In genomic region chr6:137216106-137216505, GRCh38 we compare ENCODE assay signal across 12 cellular contexts. TPM values are rescaled to one million over a fixed set of nuclear protein-coding genes. Genes with fewer than 3 reads are reported as not detected.
DNase-seq lines count a peak whose midpoint lies in the region; ATAC-seq and TF ChIP-seq lines count a peak whose summit lies in the region.
"Had no signal": no experiment of that assay in that cellular context is flagged by ENCODE, and none has a peak within 500 bp of the region (broad histone marks: within the 10 kb centered on the region; RNA-seq: fewer than 3 reads in every experiment).

No MANE protein-coding gene starts in this region.

- POLR2A ChIA-PET in Caco-2 (lab: Charles Lee) (no interaction called here), T-cell (lab: Charles Lee) (interaction anchor here in 1 of 2 donors (0.7 kb wide), 1 partner anchor 61 kb away, joined by 3 read pairs; no protein-coding TSS in a partner anchor)

- no peak for TF ChIP-seq EP300 in sigmoid colon (IDR thresholded peaks at IDR 0.05)

- no peak for TF ChIP-seq POLR2A in sigmoid colon (IDR thresholded peaks at IDR 0.05)

- no peak for ATAC-seq in T-cell (replicated peaks in 1 of 4)
- ATAC-seq: activated CD4-positive, CD25-positive, alpha-beta regulatory T cell treated with anti-CD3 and anti-CD28 coated beads, Interleukin-2, amount 50 U/mL, for 24 hours; Panc1 had no signal

- H3K4me1 Mint-ChIP-seq in Caco-2 (ENCODE audit: low read depth, unreplicated experiment) (peaks cover 33% of the 10 kb centered on the region), T-cell (peaks cover 74 to 79% (median 74%) of the 10 kb centered on the region in 3 donors)

- H3K27ac ChIP-seq in sigmoid colon (peak overlapping the region; percentile 1 to 97 (median 96)), substantia nigra (ENCODE audit: low read depth, low read length, poor library complexity, severe bottlenecking) (no peak overlapping the region)

- H3K27me3 ChIP-seq in Caco-2 (replicated peaks; ENCODE audit: control insufficient read depth, insufficient read depth, low read length) (no peaks in the 10 kb centered on the region), sigmoid colon (no peaks in the 10 kb centered on the region)

- H3K27me3 Mint-ChIP-seq in Caco-2 (ENCODE audit: insufficient read depth, unreplicated experiment) = no peaks in the 10 kb centered on the region
- no peaks in the 10 kb centered on the region for H3K27me3 Mint-ChIP-seq in T-cell

- no TSS peak for BruUV-seq in Caco-2 (replicated peaks; lab: Mats Ljungman, UMichigan)

- H3K36me3 Mint-ChIP-seq in Caco-2 (ENCODE audit: insufficient read depth, unreplicated experiment) = peaks cover 46% of the 10 kb centered on the region
- H3K36me3 Mint-ChIP-seq in T-cell = peaks cover 8% of the 10 kb centered on the region

- H3K36me3 ChIP-seq in Caco-2 (ENCODE audit: control insufficient read depth, insufficient read depth, low read length) (peaks cover 2% of the 10 kb centered on the region; the same call in 1 of the 2 replicates), sigmoid colon (no peaks in the 10 kb centered on the region)

- no peak overlapping the region for H3K4me3 ChIP-seq in Caco-2 (ENCODE audit: low read depth, low read length)
- H3K4me3 ChIP-seq in fibroblast of mammary gland (ENCODE audit: control insufficient read depth, low read depth, low read length) = no peak overlapping the region
- peak overlapping the region in 2 of 4 donors; percentile 80 to 94 for H3K4me3 ChIP-seq in sigmoid colon

- H3K9me3 Mint-ChIP-seq in Caco-2 (ENCODE audit: unreplicated experiment) = no peaks in the 10 kb centered on the region
- H3K9me3 Mint-ChIP-seq in T-cell = no peaks in the 10 kb centered on the region

- TF ChIP-seq CTCF in Caco-2 (IDR thresholded peaks at IDR 0.05; ENCODE audit: insufficient read depth in 1 of 2, low read depth in 1 of 2, low read length in 1 of 2, severe bottlenecking in 1 of 2, unreplicated experiment in 1 of 2) (no peak), fibroblast of mammary gland (conservative IDR thresholded peaks at IDR 0.05; ENCODE audit: control insufficient read depth, insufficient read depth, low read depth, low read length) (no peak), sigmoid colon (IDR thresholded peaks at IDR 0.05) (no peak)

- intact Hi-C loops in Caco-2 (cut with micrococcal nuclease; ENCODE audit: unreplicated experiment) = no loop called here
- intact Hi-C loops in sigmoid colon (cut with DNase I) = loop anchor here (10.0 kb wide), 1 partner anchor 659 kb away; no protein-coding TSS in a partner anchor

- H3K9me3 ChIP-seq in Caco-2 (peaks cover 1% of the 10 kb centered on the region), sigmoid colon (no peaks in the 10 kb centered on the region)

- H3K27ac Mint-ChIP-seq in Caco-2 (ENCODE audit: unreplicated experiment) (no peak overlapping the region), T-cell (peak overlapping the region; percentile 22 to 36)

- H3K4me1 ChIP-seq in Caco-2 (peaks cover 19% of the 10 kb centered on the region), sigmoid colon (peaks cover 0 to 78% (median 63%) of the 10 kb centered on the region in 4 donors)

- CTCF ChIA-PET in Caco-2 (lab: Charles Lee) = no interaction called here
- CTCF ChIA-PET in T-cell (lab: Charles Lee) = interaction anchor here in 1 of 2 donors (0.8 kb wide), 1 partner anchor 52 kb away, joined by 8 read pairs; no protein-coding TSS in a partner anchor

- DNase-seq in Caco-2 (no peak), T-cell (no peak), fibroblast of mammary gland (ENCODE audit: low read depth) (peak; percentile 65), sigmoid colon (no peak), iPS-NIHi7 (ENCODE audit: extremely low spot score) (no peak), NCI-H1417 (lab: John Stamatoyannopoulos, UW) (no peak), substantia nigra (lab: John Stamatoyannopoulos, UW) (no peak)
- DNase-seq in stimulated activated CD4-positive, alpha-beta T cell treated with anti-CD3 and anti-CD28 coated beads, Interleukin-12 subunit alpha, Interleukin-12 subunit beta, amount 100 ng/mL, for 4 hours = no peak
- DNase-seq: head of caudate nucleus had no signal

- H3K4me3 Mint-ChIP-seq in Caco-2 (ENCODE audit: unreplicated experiment) (peak overlapping the region; percentile 99), T-cell (peak overlapping the region; percentile 59 to 96 (median 96))

RNA-seq across cellular contexts. Expression of gene IFNGR1, which starts 3.1 kb away (rescaled TPM):
- total RNA-seq in Caco-2 (2022) (56.9 and 58.0 TPM in 2 replicates), T-cell (10 to 100 TPM; 23.6 to 42.4 (median 28.5) TPM), sigmoid colon (10 to 100 TPM; 47.4 to 67.1 (median 62.3) TPM)
- 100 to 1,000 TPM in 1 of 3 donors, 10 to 100 TPM in 2; 32.4 to 116 (median 52.7) TPM for polyA plus RNA-seq in sigmoid colon

RNA-seq across cellular contexts. Expression of gene IL22RA2, which starts 42.7 kb away (rescaled TPM):
- not detected in 2 replicates for total RNA-seq in Caco-2 (2022)
- not detected for total RNA-seq in T-cell
- total RNA-seq in sigmoid colon = not detected
- under 1 TPM in 1 of 3 donors, not detected in 2; 0.35 TPM for polyA plus RNA-seq in sigmoid colon
- polyA plus RNA-seq: adipose tissue had no signal
